Comparison of ENCODE assay signal across 11 cellular contexts in genomic region chr20:19817017-19817416, GRCh38. TPM values are rescaled to one million over a fixed set of nuclear protein-coding genes. Genes with fewer than 3 reads are reported as not detected.
DNase-seq lines count a peak whose midpoint lies in the region; ATAC-seq and TF ChIP-seq lines count a peak whose summit lies in the region.
"Had no signal": no experiment of that assay in that cellular context is flagged by ENCODE, and none has a peak within 500 bp of the region (broad histone marks: within the 10 kb centered on the region; RNA-seq: fewer than 3 reads in every experiment).

No MANE protein-coding gene starts in this region.

- no peaks in the 10 kb centered on the region for H3K27me3 ChIP-seq in heart right ventricle
- H3K27me3 ChIP-seq in stomach, result no peaks in the 10 kb centered on the region
- H3K27me3 ChIP-seq: pancreas had no signal

- H3K27ac ChIP-seq in heart right ventricle, result peak overlapping the region in 8 of 10 donors; percentile 54 to 90 (median 66)
- peak overlapping the region in 3 of 5 donors; percentile 2 to 69 (median 62) for H3K27ac ChIP-seq in stomach
- H3K27ac ChIP-seq: HL-60, pancreas had no signal

- H3K4me3 Mint-ChIP-seq in HFFc6, result peak overlapping the region; percentile 77
- H3K4me3 Mint-ChIP-seq: dendritic cell treated with granulocyte-macrophage colony-stimulating factor and Interleukin-4, amounts not matched to agents 40 ng/mL and 50 ng/mL, for 4 days had no signal

- ATAC-seq in heart right ventricle, result peak; percentile 65 to 91 (median 77)
- no peak for ATAC-seq in GM18873 (IDR thresholded peaks at IDR 0.05; ENCODE audit: low FRiP score, unreplicated experiment)
- ATAC-seq: pancreas had no signal

- TF ChIP-seq CTCF in HFFc6 (IDR thresholded peaks at IDR 0.05), result no peak
- TF ChIP-seq CTCF in heart right ventricle (IDR thresholded peaks at IDR 0.05), result no peak
- no peak for TF ChIP-seq CTCF in stomach (IDR thresholded peaks at IDR 0.05)

- H3K36me3 ChIP-seq in heart right ventricle, result peaks cover 0 to 7% (median 0%) of the 10 kb centered on the region in 9 donors
- H3K36me3 ChIP-seq in stomach, result no peaks in the 10 kb centered on the region
- H3K36me3 ChIP-seq: pancreas had no signal

- 0 out of 2 replicates have a peak, but pooled peaks cover 4% of the 10 kb centered on the region for H3K27me3 Mint-ChIP-seq in HFFc6 (ENCODE audit: insufficient read depth)
- H3K27me3 Mint-ChIP-seq: dendritic cell treated with granulocyte-macrophage colony-stimulating factor and Interleukin-4, amounts not matched to agents 40 ng/mL and 50 ng/mL, for 4 days had no signal

- peak overlapping the region; percentile 98 for H3K27ac Mint-ChIP-seq in HFFc6
- H3K27ac Mint-ChIP-seq: dendritic cell treated with granulocyte-macrophage colony-stimulating factor and Interleukin-4, amounts not matched to agents 40 ng/mL and 50 ng/mL, for 4 days had no signal

- no peak for TF ChIP-seq EP300 in stomach (IDR thresholded peaks at IDR 0.05)

- no peak for TF ChIP-seq POLR2A in stomach (IDR thresholded peaks at IDR 0.05)

- H3K4me3 ChIP-seq in heart right ventricle (no peak overlapping the region), stomach (no peak overlapping the region)
- H3K4me3 ChIP-seq: pancreas had no signal

- H3K36me3 Mint-ChIP-seq in HFFc6 (ENCODE audit: low read depth), result peaks cover 16% of the 10 kb centered on the region

- peaks cover 71% of the 10 kb centered on the region for H3K4me1 Mint-ChIP-seq in HFFc6 (ENCODE audit: low read depth)

- 0 out of 2 replicates have a peak, but pooled peaks cover 9% of the 10 kb centered on the region for H3K9me3 Mint-ChIP-seq in HFFc6

- DNase-seq in HFFc6 (peak; percentile 86), amniotic stem cell (lab: John Stamatoyannopoulos, UW) (peak; percentile 25), heart right ventricle (peak in 1 of 2 donors; percentile 81), stomach (no peak), retina (no peak), NCI-H2107 (lab: John Stamatoyannopoulos, UW) (no peak)
- DNase-seq: NCI-H1436 treated with DMSO at 0.1 percent for 48 hours, pancreas had no signal

- H3K4me1 ChIP-seq in heart right ventricle (peaks cover 4 to 79% (median 61%) of the 10 kb centered on the region in 9 donors), stomach (peaks cover 8 to 32% (median 20%) of the 10 kb centered on the region in 4 donors)

- intact Hi-C loops in heart right ventricle (cut with DNase I), result loop anchor here in 4 of 10 donors (2.0 to 5.0 kb wide), 2 partner anchors 70 to 72 kb away; no protein-coding TSS in a partner anchor
- intact Hi-C loops in stomach (cut with DNase I; ENCODE audit: low total_unique reads), result no loop called here

- WGBS in heart right ventricle, 2 donors, result 65 to 75% methylated on average over 5 of the region's 5 CpGs
- WGBS in stomach, 5 donors, result 71 to 88% (median 84%) methylated on average over 5 of the region's 5 CpGs

- H3K9me3 ChIP-seq in heart right ventricle (peaks cover 0 to 13% (median 0%) of the 10 kb centered on the region in 11 donors), stomach (peaks cover 0 to 5% (median 0%) of the 10 kb centered on the region in 4 donors)
- H3K9me3 ChIP-seq: pancreas had no signal

RNA-seq across cellular contexts. Expression of gene RIN2, which starts 59.0 kb away (rescaled TPM):
- 10 to 100 TPM; 41.0 to 44.0 (median 43.5) TPM for total RNA-seq in HFFc6 (2021; fragmentation: NEBNext Ultra II Directional; extraction: Animal tissue kit (Norgen Biotek cat#: 25700))
- total RNA-seq in heart right ventricle (10 to 100 TPM; 42.4 to 66.2 (median 60.6) TPM), stomach (10 to 100 TPM in 4 of 5 donors, 1 to 10 TPM in 1; 9.9 to 82.7 (median 55.4) TPM)
- polyA plus RNA-seq in heart right ventricle (10 to 100 TPM in 1 of 2 donors, 1 to 10 TPM in 1; 9.0 to 22.3 TPM), stomach (10 to 100 TPM; 11.1 to 19.4 (median 19.4) TPM)

Comparison
In these comparisons a context has a peak if more than half of its experiments do, and no peak if none do; other contexts are left out.
1. DNase-seq: peak in HFFc6 (single experiment) and amniotic stem cell (single experiment); none in stomach (single experiment), retina (single experiment) and NCI-H2107 (single experiment).